8 cellular contexts compared by ENCODE assay signal in genomic region chr5:137142371-137143243, GRCh38.
DNase-seq lines count a peak whose midpoint lies in the region; ATAC-seq and TF ChIP-seq lines count a peak whose summit lies in the region.

No MANE protein-coding gene starts in this region.

- H3K4me1 Mint-ChIP-seq in CD4-positive, alpha-beta memory T cell, result no peaks in the 10 kb centered on the region
- no peaks in the 10 kb centered on the region for H3K4me1 Mint-ChIP-seq in CD14-positive monocyte
- H3K4me1 Mint-ChIP-seq in activated T-helper 17 cell treated with anti-CD3 and anti-CD28 coated beads, Interleukin-2, amount 50 U/mL, for 72 hours, result no peaks in the 10 kb centered on the region

- DNase-seq in astrocyte of the cerebellum (ENCODE audit: low read depth) (peak; percentile 77), omental fat pad (ENCODE audit: low spot score) (no peak), CD14-positive monocyte (ENCODE audit: low spot score) (no peak)
- DNase-seq in CD4-positive, alpha-beta memory T cell, result no peak

- POLR2A ChIA-PET in CD4-positive, alpha-beta memory T cell (lab: Charles Lee; ENCODE audit: partially characterized antibody), result no interaction called here

- peaks cover 0 to 3% of the 10 kb centered on the region in 2 donors for H3K27me3 Mint-ChIP-seq in CD4-positive, alpha-beta memory T cell
- peaks cover 4 to 7% (median 5%) of the 10 kb centered on the region in 3 donors for H3K27me3 Mint-ChIP-seq in CD14-positive monocyte (ENCODE audit: low read depth in 3 of 3)
- peaks cover 5% of the 10 kb centered on the region for H3K27me3 Mint-ChIP-seq in activated T-helper 17 cell treated with anti-CD3 and anti-CD28 coated beads, Interleukin-2, amount 50 U/mL, for 72 hours

- in situ Hi-C loops in astrocyte of the cerebellum (cut with HindIII; ENCODE audit: low sequenced_read_pairs), result no loop called here

- no peak overlapping the region for H3K27ac ChIP-seq in CD4-positive, alpha-beta memory T cell (ENCODE audit: low read depth, low read length)

- intact Hi-C loops in CD4-positive, alpha-beta memory T cell (cut with micrococcal nuclease), result no loop called here
- intact Hi-C loops in CD14-positive monocyte (cut with micrococcal nuclease), result no loop called here

- peaks cover 0 to 2% (median 0%) of the 10 kb centered on the region in 8 donors for H3K9me3 Mint-ChIP-seq in CD4-positive, alpha-beta memory T cell
- peaks cover 0 to 1% (median 0%) of the 10 kb centered on the region in 7 donors for H3K9me3 Mint-ChIP-seq in CD14-positive monocyte
- H3K9me3 Mint-ChIP-seq in activated T-helper 17 cell treated with anti-CD3 and anti-CD28 coated beads, Interleukin-2, amount 50 U/mL, for 72 hours, result no peaks in the 10 kb centered on the region

- CTCF ChIA-PET in CD4-positive, alpha-beta memory T cell (lab: Charles Lee; ENCODE audit: partially characterized antibody), result no interaction called here

- ATAC-seq in GM18870 (IDR thresholded peaks at IDR 0.05; ENCODE audit: unreplicated experiment) (peak; percentile 55), HG03064 (IDR thresholded peaks at IDR 0.05; ENCODE audit: low read depth, unreplicated experiment) (peak; percentile 63), omental fat pad (ENCODE audit: low FRiP score) (peak; percentile 85), GM19455 (IDR thresholded peaks at IDR 0.05; ENCODE audit: unreplicated experiment) (no peak)
- ATAC-seq in activated T-helper 17 cell treated with anti-CD3 and anti-CD28 coated beads, Interleukin-2, amount 50 U/mL, for 72 hours (replicated peaks), result no peak

- no peaks in the 10 kb centered on the region for H3K27me3 ChIP-seq in CD4-positive, alpha-beta memory T cell (ENCODE audit: insufficient read depth, low read length)

- H3K4me3 ChIP-seq in astrocyte of the cerebellum (ENCODE audit: low read depth, low read length), result no peak overlapping the region
- H3K4me3 ChIP-seq in CD4-positive, alpha-beta memory T cell (ENCODE audit: low read length in 2 of 2), result no peak overlapping the region

- no peak for TF ChIP-seq CTCF in astrocyte of the cerebellum (IDR thresholded peaks at IDR 0.05; ENCODE audit: low read depth, low read length, missing control alignments)
- TF ChIP-seq CTCF in omental fat pad (IDR thresholded peaks at IDR 0.05), result no peak
- no peak for TF ChIP-seq CTCF in CD14-positive monocyte (IDR thresholded peaks at IDR 0.05)

- no peaks in the 10 kb centered on the region for H3K36me3 ChIP-seq in CD4-positive, alpha-beta memory T cell (ENCODE audit: insufficient read depth, low read length)

- H3K4me3 Mint-ChIP-seq in CD4-positive, alpha-beta memory T cell, result no peak overlapping the region
- H3K4me3 Mint-ChIP-seq in CD14-positive monocyte, result no peak overlapping the region
- no peak overlapping the region for H3K4me3 Mint-ChIP-seq in activated T-helper 17 cell treated with anti-CD3 and anti-CD28 coated beads, Interleukin-2, amount 50 U/mL, for 72 hours

- H3K36me3 Mint-ChIP-seq in CD4-positive, alpha-beta memory T cell, result no peaks in the 10 kb centered on the region
- H3K36me3 Mint-ChIP-seq in CD14-positive monocyte, result no peaks in the 10 kb centered on the region
- no peaks in the 10 kb centered on the region for H3K36me3 Mint-ChIP-seq in activated T-helper 17 cell treated with anti-CD3 and anti-CD28 coated beads, Interleukin-2, amount 50 U/mL, for 72 hours (ENCODE audit: low read depth)

- H3K4me1 ChIP-seq in CD4-positive, alpha-beta memory T cell (ENCODE audit: insufficient read depth, low read length), result no peaks in the 10 kb centered on the region

- H3K9me3 ChIP-seq in CD4-positive, alpha-beta memory T cell (ENCODE audit: control insufficient read depth in 1 of 2, low read length in 2 of 2), result no peaks in the 10 kb centered on the region

- H3K27ac Mint-ChIP-seq in CD4-positive, alpha-beta memory T cell, result peak overlapping the region in 1 of 7 donors; percentile 30
- H3K27ac Mint-ChIP-seq in CD14-positive monocyte, result no peak overlapping the region
- H3K27ac Mint-ChIP-seq in activated T-helper 17 cell treated with anti-CD3 and anti-CD28 coated beads, Interleukin-2, amount 50 U/mL, for 72 hours, result no peak overlapping the region

Comparison
In these comparisons a context has a peak if more than half of its experiments do, and no peak if none do; other contexts are left out.
1. ATAC-seq: peak in GM18870 (single experiment), HG03064 (single experiment) and omental fat pad (single experiment); none in GM19455 (single experiment) and activated T-helper 17 cell treated with anti-CD3 and anti-CD28 coated beads, Interleukin-2, amount 50 U/mL, for 72 hours (single experiment).